Comparison of ENCODE assay signal across 9 cellular contexts in the genomic region with DNA sequence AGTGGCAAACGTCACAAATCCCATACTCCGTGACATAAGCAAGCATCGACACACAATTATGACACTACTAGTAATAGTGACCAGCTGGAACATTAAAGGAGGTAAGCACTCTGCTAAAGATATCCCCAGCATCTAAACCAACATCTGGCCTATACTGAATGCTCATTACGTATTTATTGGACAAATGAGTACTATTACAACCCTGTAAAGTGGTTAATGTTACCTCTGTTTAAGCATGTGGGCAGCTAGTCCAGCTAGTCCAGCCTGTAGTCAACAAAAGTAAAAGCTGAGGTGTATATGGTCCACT. TPM values are rescaled to one million over a fixed set of nuclear protein-coding genes. Genes with fewer than 3 reads are reported as not detected.
DNase-seq lines count a peak whose midpoint lies in the region; ATAC-seq, FAIRE-seq and TF ChIP-seq lines count a peak whose summit lies in the region.
"Had no signal": no experiment of that assay in that cellular context is flagged by ENCODE, and none has a peak within 500 bp of the region (broad histone marks: within the 10 kb centered on the region; RNA-seq: fewer than 3 reads in every experiment).

No MANE protein-coding gene starts in this region.

- in situ Hi-C loops in K562 (cut with MboI) = no loop called here

- BruUV-seq in Caco-2 (replicated peaks; lab: Mats Ljungman, UMichigan) (no TSS peak), K562 (replicated peaks; lab: Mats Ljungman, UMichigan) (no TSS peak)

- no peaks in the 10 kb centered on the region for H3K9me1 ChIP-seq in K562 (ENCODE audit: control insufficient read depth, insufficient read depth, low read length)

- H3K36me3 ChIP-seq in Caco-2 (ENCODE audit: control insufficient read depth, insufficient read depth, low read length) (no peaks in the 10 kb centered on the region), K562 (ENCODE audit: control insufficient read depth, insufficient read depth, low read length) (no peaks in the 10 kb centered on the region), neutrophil (no peaks in the 10 kb centered on the region)

- 2% methylated on average over 4 of the region's 4 CpGs for WGBS in K562 (ENCODE audit: insufficient coverage, low coverage, missing lambda C conversion rate)

- POLR2A ChIA-PET in Caco-2 (lab: Charles Lee) = interaction anchor here (1.1 kb wide), 1 partner anchor 15 kb away, joined by 11 read pairs; no protein-coding TSS in a partner anchor
- POLR2A ChIA-PET in K562 (lab: Yijun Ruan, JAX) = interaction anchor here (0.9 to 1.5 kb wide), 2 partner anchors 9 to 24 kb away, joined by 3 to 4 read pairs; no protein-coding TSS in a partner anchor

- H3K9ac ChIP-seq in K562 (ENCODE audit: insufficient read depth in 1 of 2, low read depth in 2 of 2, low read length in 2 of 2) = no peak overlapping the region

- no peaks in the 10 kb centered on the region for H3K79me2 ChIP-seq in K562 (ENCODE audit: control insufficient read depth, insufficient read depth, low read length)

- TF ChIP-seq CTCF in Caco-2 (IDR thresholded peaks at IDR 0.05; ENCODE audit: insufficient read depth in 1 of 2, low read depth in 1 of 2, low read length in 1 of 2, severe bottlenecking in 1 of 2, unreplicated experiment in 1 of 2) (no peak), K562 (IDR thresholded peaks at IDR 0.05 in 2 of 3, conservative IDR thresholded peaks at IDR 0.05 in 1 of 3; ENCODE audit: insufficient read depth in 2 of 3, low read depth in 1 of 3, low read length in 3 of 3) (no peak), neutrophil (IDR thresholded peaks at IDR 0.05) (peak; percentile 10)

- intact Hi-C loops in Caco-2 (cut with micrococcal nuclease; ENCODE audit: unreplicated experiment) (loop anchor here (1.0 kb wide), 3 partner anchors 23 to 135 kb away; no protein-coding TSS in a partner anchor), K562 (cut with micrococcal nuclease) (loop anchor here (1.0 to 10.0 kb wide), 2 partner anchors 67 to 113 kb away; no protein-coding TSS in a partner anchor)

- H3K27me3 ChIP-seq in Caco-2 (replicated peaks; ENCODE audit: control insufficient read depth, insufficient read depth, low read length) (no peaks in the 10 kb centered on the region), K562 (ENCODE audit: control insufficient read depth in 2 of 2, insufficient read depth in 2 of 2, low read length in 2 of 2) (no peaks in the 10 kb centered on the region; a peak in 1 of 5 replicates), neutrophil (no peaks in the 10 kb centered on the region)

- peak overlapping the region; percentile 14; the same call in 1 of the 2 replicates for H3K4me3 ChIP-seq in Caco-2 (ENCODE audit: low read depth, low read length)
- H3K4me3 ChIP-seq in K562 = peak overlapping the region; percentile 93
- H3K4me3 ChIP-seq in neutrophil (ENCODE audit: low read depth in 1 of 2, low read length in 1 of 2) = peak overlapping the region; percentile 75 to 81

- H3K4me3 Mint-ChIP-seq in Caco-2 (ENCODE audit: unreplicated experiment) = peak overlapping the region; percentile 89

- no peak for DNase-seq in Caco-2
- DNase-seq in K562 (ENCODE audit: extremely low read depth in 1 of 4, low spot score in 3 of 4) = no peak
- no peak for DNase-seq in NCI-H1417 (lab: John Stamatoyannopoulos, UW)

- ATAC-seq in HG03139 (IDR thresholded peaks at IDR 0.05; ENCODE audit: unreplicated experiment) (peak; percentile 5), K562 (no peak), HG02623 (IDR thresholded peaks at IDR 0.05; ENCODE audit: unreplicated experiment) (no peak), HG03196 (IDR thresholded peaks at IDR 0.05; ENCODE audit: unreplicated experiment) (no peak), GM21786 (IDR thresholded peaks at IDR 0.05; ENCODE audit: unreplicated experiment) (no peak)

- H3K4me1 ChIP-seq in Caco-2 (no peaks in the 10 kb centered on the region), K562 (replicated peaks in 1 of 2; ENCODE audit: control insufficient read depth in 2 of 2, insufficient read depth in 2 of 2, low read length in 2 of 2) (peaks cover 6 to 8% of the 10 kb centered on the region in 2 experiments; a peak in 4 of 5 replicates), neutrophil (ENCODE audit: control insufficient read depth in 1 of 2, insufficient read depth in 1 of 2, low read depth in 1 of 2, low read length in 1 of 2) (peaks cover 6 to 12% of the 10 kb centered on the region in 2 experiments)

- H3K9me3 ChIP-seq in Caco-2 (no peaks in the 10 kb centered on the region), K562 (replicated peaks; ENCODE audit: control insufficient read depth, insufficient read depth, low read depth, low read length) (no peaks in the 10 kb centered on the region), neutrophil (no peaks in the 10 kb centered on the region)

- H3K27ac Mint-ChIP-seq in Caco-2 (ENCODE audit: unreplicated experiment) = peak overlapping the region; percentile 97

- no peak for TF ChIP-seq RAD21 in K562 (CRISPR knock-in tag; conservative IDR thresholded peaks at IDR 0.05 in 1 of 2, IDR thresholded peaks at IDR 0.05 in 1 of 2)

- FAIRE-seq in K562 (lab: Jason Lieb, UNC) = no peak
- FAIRE-seq: TTC549 had no signal

- H3K36me3 Mint-ChIP-seq in Caco-2 (ENCODE audit: insufficient read depth, unreplicated experiment) = no peaks in the 10 kb centered on the region

- CTCF ChIA-PET in Caco-2 (lab: Charles Lee) = interaction anchor here (0.8 to 2.4 kb wide), 6 partner anchors 24 to 136 kb away, joined by 4 to 13 read pairs (median 8); a partner anchor contains a TSS
- CTCF ChIA-PET in K562 (lab: Yijun Ruan, JAX; ENCODE audit: low intra/inter-chr PET ratio) = interaction anchor here (0.5 kb wide), 1 partner anchor 68 kb away, joined by 3 read pairs; no protein-coding TSS in a partner anchor

- peak overlapping the region; percentile 94 for H2AFZ ChIP-seq in K562 (ENCODE audit: low read depth, low read length)

- no peak for TF ChIP-seq POLR2A in K562 (conservative IDR thresholded peaks at IDR 0.05)

- H4K20me1 ChIP-seq in K562 (replicated peaks; ENCODE audit: control insufficient read depth, insufficient read depth, low read length) = no peaks in the 10 kb centered on the region

- no peaks in the 10 kb centered on the region for H3K9me3 Mint-ChIP-seq in Caco-2 (ENCODE audit: unreplicated experiment)

- no peaks in the 10 kb centered on the region for H3K4me1 Mint-ChIP-seq in Caco-2 (ENCODE audit: low read depth, unreplicated experiment)

- no peak for TF ChIP-seq EP300 in K562 (IDR thresholded peaks at IDR 0.05; ENCODE audit: low read length)

- H3K27ac ChIP-seq in K562 (ENCODE audit: extremely low read depth, low read depth, low read length) = no peak overlapping the region; the same call in 2 of the 3 replicates
- peak overlapping the region; percentile 94 for H3K27ac ChIP-seq in neutrophil

- no peaks in the 10 kb centered on the region for H3K27me3 Mint-ChIP-seq in Caco-2 (ENCODE audit: insufficient read depth, unreplicated experiment)

- H3K4me2 ChIP-seq in K562 (ENCODE audit: insufficient read depth, low read length) = peak overlapping the region; percentile 83

TF ChIP-seq in K562, 482 proteins besides CTCF, POLR2A, EP300 and RAD21:
- TF ChIP-seq HMGN3 (IDR thresholded peaks at IDR 0.05; ENCODE audit: borderline replicate concordance, extremely low read depth, insufficient read length, low read depth, low read length) = no peak
- TF ChIP-seq CBFA2T2 (conservative IDR thresholded peaks at IDR 0.05) = no peak
- 0 out of 2 replicates have a peak, but pooled peaks have one; percentile 0 for TF ChIP-seq KLF16 (IDR thresholded peaks at IDR 0.05)
- TF ChIP-seq ATF1 (CRISPR knock-in tag; IDR thresholded peaks at IDR 0.05) = no peak
- TF ChIP-seq ATF1 (tag; IDR thresholded peaks at IDR 0.05) = peak; percentile 64

RNA-seq across cellular contexts. Expression of a gene that starts 0.4 kb away (rescaled TPM):
- total RNA-seq in Caco-2 (2022) = 8.0 and 8.5 TPM in 2 replicates
- 6.0 and 18.2 TPM in 2 replicates for total RNA-seq in K562 (2011; cell fraction: chromatin; rRNA removed; ENCODE audit: low replicate concordance)
- 3.6 and 4.2 TPM in 2 replicates for total RNA-seq in K562 (2011; cell fraction: nucleolus; rRNA removed)
- 4.8 and 5.6 TPM in 2 replicates for total RNA-seq in K562 (2011; cell fraction: nucleoplasm; rRNA removed)
- total RNA-seq in K562 (2014; rRNA removed) = 4.9 and 6.4 TPM in 2 replicates
- total RNA-seq in K562 (2014; rRNA removed; fragmentation: Illumina TruSeq; extraction: Trizol) = 6.1 and 8.0 TPM in 2 replicates
- 5.2 and 6.2 TPM in 2 replicates for total RNA-seq in K562 (2015; rRNA removed; fragmentation: Illumina TruSeq; extraction: Trizol)
- total RNA-seq in K562 (2021) = 3.9 and 5.7 TPM in 2 replicates
- 3.2 and 3.4 TPM in 2 replicates for polyA plus RNA-seq in K562 (2011; rRNA removed)
- polyA plus RNA-seq in K562 (2011; cell fraction: cytosol; rRNA removed) = 0.51 and 1.4 TPM in 2 replicates
- 1.9 and 3.1 TPM in 2 replicates for polyA plus RNA-seq in K562 (2011; cell fraction: nucleus; rRNA removed)
- polyA plus RNA-seq in K562 (2012) = 4.0 and 4.4 TPM in 2 replicates
- polyA plus RNA-seq in K562 (2014; fragmentation: Illumina TruSeq; extraction: Trizol) = 5.6 and 6.2 TPM in 2 replicates
- 1 to 10 TPM; 2.1 to 2.7 TPM for polyA plus RNA-seq in K562 (2014; fragmentation: Nextera tagmentation; extraction: Ambion mirVana)
- 5.8 and 7.9 TPM in 2 replicates for polyA plus RNA-seq in K562 (2014; rRNA removed)
- polyA minus RNA-seq in K562 (2011; rRNA and poly(A)+ RNA removed) = 3.8 and 5.0 TPM in 2 replicates
- polyA minus RNA-seq in K562 (2011; cell fraction: cytosol; rRNA and poly(A)+ RNA removed) = 0.57 and 3.6 TPM in 2 replicates
- polyA minus RNA-seq in K562 (2011; cell fraction: nucleus; rRNA and poly(A)+ RNA removed) = 6.0 and 8.6 TPM in 2 replicates

RNA-seq across cellular contexts. Expression of a gene that starts 24.7 kb away (rescaled TPM):
- not detected in 2 replicates for total RNA-seq in Caco-2 (2022)
- total RNA-seq in K562 (2011; cell fraction: chromatin; rRNA removed; ENCODE audit: low replicate concordance) = not detected in 2 replicates
- not detected in 2 replicates for total RNA-seq in K562 (2011; cell fraction: nucleolus; rRNA removed)
- not detected in 2 replicates for total RNA-seq in K562 (2011; cell fraction: nucleoplasm; rRNA removed)
- not detected in 2 replicates for total RNA-seq in K562 (2014; rRNA removed)
- total RNA-seq in K562 (2014; rRNA removed; fragmentation: Illumina TruSeq; extraction: Trizol) = not detected in 2 replicates
- not detected in 2 replicates for total RNA-seq in K562 (2015; rRNA removed; fragmentation: Illumina TruSeq; extraction: Trizol)
- not detected in 2 replicates for total RNA-seq in K562 (2021)
- not detected in 2 replicates for polyA plus RNA-seq in K562 (2011; rRNA removed)
- not detected in 2 replicates for polyA plus RNA-seq in K562 (2011; cell fraction: cytosol; rRNA removed)
- polyA plus RNA-seq in K562 (2011; cell fraction: nucleus; rRNA removed) = not detected in 2 replicates
- polyA plus RNA-seq in K562 (2012) = not detected in 2 replicates
- not detected in 2 replicates for polyA plus RNA-seq in K562 (2014; fragmentation: Illumina TruSeq; extraction: Trizol)
- polyA plus RNA-seq in K562 (2014; fragmentation: Nextera tagmentation; extraction: Ambion mirVana) = not detected
- not detected in 2 replicates for polyA plus RNA-seq in K562 (2014; rRNA removed)
- not detected in 2 replicates for polyA minus RNA-seq in K562 (2011; rRNA and poly(A)+ RNA removed)
- polyA minus RNA-seq in K562 (2011; cell fraction: cytosol; rRNA and poly(A)+ RNA removed) = not detected in 2 replicates
- not detected in 2 replicates for polyA minus RNA-seq in K562 (2011; cell fraction: nucleus; rRNA and poly(A)+ RNA removed)

Comparison
In these comparisons a context has a peak if more than half of its experiments do, and no peak if none do; other contexts are left out.
1. H3K4me3 ChIP-seq: peak in every context shown above with its lines; median percentile 93 in K562; 78 in neutrophil; 14 in Caco-2.